In the genomic region with DNA sequence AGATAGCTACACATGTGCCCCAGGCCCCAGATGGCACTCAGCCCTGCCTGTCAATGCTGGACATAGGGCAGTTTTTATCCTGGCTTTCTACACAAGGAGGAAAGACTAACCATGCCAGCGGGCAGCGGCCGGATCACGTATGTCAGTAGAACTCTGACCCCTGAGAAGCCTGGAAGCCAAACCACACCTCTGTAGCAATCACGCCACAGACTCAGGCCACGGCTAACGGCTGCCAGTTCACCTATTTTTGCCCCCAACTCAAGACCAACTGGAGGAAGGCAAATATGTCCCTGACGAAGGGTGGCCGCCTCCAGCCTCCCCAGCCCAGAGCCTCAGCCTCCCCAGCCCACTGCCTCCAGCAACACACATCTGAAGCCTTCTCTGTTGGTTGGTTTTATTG, we compare ENCODE assay signal across 22 cellular contexts. TPM values are rescaled to one million over a fixed set of nuclear protein-coding genes. Genes with fewer than 3 reads are reported as not detected.
DNase-seq lines count a peak whose midpoint lies in the region; TF ChIP-seq lines count a peak whose summit lies in the region.
"Had no signal": no experiment of that assay in that cellular context is flagged by ENCODE, and none has a peak within 500 bp of the region (broad histone marks: within the 10 kb centered on the region; RNA-seq: fewer than 3 reads in every experiment).

No MANE protein-coding gene starts in this region.

- in situ Hi-C loops in G401 (cut with HindIII; ENCODE audit: low sequenced_read_pairs) = no loop called here

- H3K27me3 Mint-ChIP-seq in endodermal cell (ENCODE audit: insufficient read depth) = peaks cover 1% of the 10 kb centered on the region
- H3K27me3 Mint-ChIP-seq in nephron progenitor cell (ENCODE audit: low read depth, poor library complexity) = peaks cover 11% of the 10 kb centered on the region

- H3K4me3 ChIP-seq in right atrium auricular region = no peak overlapping the region
- H3K4me3 ChIP-seq in endodermal cell (ENCODE audit: low read length) = no peak overlapping the region
- no peak overlapping the region for H3K4me3 ChIP-seq in spleen
- H3K4me3 ChIP-seq: A549, GM23248, SJCRH30 had no signal

- H3K27ac ChIP-seq in right atrium auricular region = peak overlapping the region; percentile 35 to 60
- H3K27ac ChIP-seq in endodermal cell (ENCODE audit: low read depth, low read length) = no peak overlapping the region
- H3K27ac ChIP-seq in spleen = no peak overlapping the region
- H3K27ac ChIP-seq: A549, C4-2B, GM23248, SJCRH30 had no signal

- H3K36me3 Mint-ChIP-seq in endodermal cell (ENCODE audit: low read depth) (no peaks in the 10 kb centered on the region), nephron progenitor cell (ENCODE audit: low read depth) (no peaks in the 10 kb centered on the region)
- H3K36me3 Mint-ChIP-seq: CD8-positive, alpha-beta T cell had no signal

- no peak overlapping the region for H3K9ac ChIP-seq in endodermal cell (ENCODE audit: extremely low read depth, low read length, poor library complexity, severe bottlenecking)
- H3K9ac ChIP-seq: GM23248 had no signal

- WGBS in endodermal cell (ENCODE audit: insufficient coverage in 1 of 2, insufficient read length in 1 of 2), 2 experiments = 83 to 85% methylated on average over 4 to 9 of the region's 9 CpGs
- WGBS in spleen, 5 donors = 71 to 87% (median 80%) methylated on average over 9 of the region's 9 CpGs

- H3K4me3 Mint-ChIP-seq in endodermal cell = no peak overlapping the region
- H3K4me3 Mint-ChIP-seq in nephron progenitor cell = no peak overlapping the region
- H3K4me3 Mint-ChIP-seq: CD8-positive, alpha-beta T cell; H9 had no signal

- H3K4me1 ChIP-seq in right atrium auricular region = peaks cover 0 to 37% of the 10 kb centered on the region in 2 donors
- no peaks in the 10 kb centered on the region for H3K4me1 ChIP-seq in endodermal cell (ENCODE audit: control insufficient read depth, insufficient read depth, low read length)
- peaks cover 0 to 12% (median 5%) of the 10 kb centered on the region in 6 donors for H3K4me1 ChIP-seq in spleen
- H3K4me1 ChIP-seq: A549, SJCRH30 had no signal

- H3K36me3 ChIP-seq in right atrium auricular region = no peaks in the 10 kb centered on the region
- H3K36me3 ChIP-seq in endodermal cell (ENCODE audit: control insufficient read depth, insufficient read depth, low read length) = no peaks in the 10 kb centered on the region
- H3K36me3 ChIP-seq in spleen = no peaks in the 10 kb centered on the region
- H3K36me3 ChIP-seq: SJCRH30 had no signal

- TF ChIP-seq POLR2A in spleen (IDR thresholded peaks at IDR 0.05) = no peak

- H3K4me1 Mint-ChIP-seq in endodermal cell (no peaks in the 10 kb centered on the region), nephron progenitor cell (no peaks in the 10 kb centered on the region)
- H3K4me1 Mint-ChIP-seq: H9 had no signal

- H3K27me3 ChIP-seq in right atrium auricular region (no peaks in the 10 kb centered on the region), endodermal cell (ENCODE audit: control insufficient read depth, insufficient read depth, low read length, poor library complexity, severe bottlenecking) (no peaks in the 10 kb centered on the region), spleen (replicated peaks in 1 of 7) (no peaks in the 10 kb centered on the region)
- H3K27me3 ChIP-seq: SJCRH30 had no signal

- DNase-seq in right atrium auricular region (ENCODE audit: low spot score) (no peak), cardiac septum (ENCODE audit: low spot score) (no peak), endodermal cell (peak; percentile 29), nephron progenitor cell (no peak), spleen (peak; percentile 51), NCI-H128 (lab: John Stamatoyannopoulos, UW; ENCODE audit: unreplicated experiment) (no peak), DMS53 (lab: John Stamatoyannopoulos, UW) (no peak), G401 (ENCODE audit: low spot score) (no peak)
- DNase-seq: CD8-positive, alpha-beta T cell; DMS 273 treated with DMSO at 0.1 percent for 48 hours; DMS79 treated with DMSO at 0.1 percent for 48 hours; GM23248; H9; KBM-7; NCI-H1105 treated with DMSO at 0.1 percent for 48 hours; NCI-H2029; NCI-H446; NCI-H524 treated with DMSO at 0.1 percent for 48 hours; NCI-H774; SJCRH30 had no signal

- TF ChIP-seq CTCF in right atrium auricular region (IDR thresholded peaks at IDR 0.05) (no peak), endodermal cell (conservative IDR thresholded peaks at IDR 0.05) (no peak), nephron progenitor cell (IDR thresholded peaks at IDR 0.05) (no peak), spleen (IDR thresholded peaks at IDR 0.05 in 8 of 11, conservative IDR thresholded peaks at IDR 0.05 in 3 of 11) (no peak)

- intact Hi-C loops in cardiac septum (cut with DNase I) (loop anchor here (5.0 kb wide), 1 partner anchor 43 kb away; no protein-coding TSS in a partner anchor), spleen (cut with DNase I; ENCODE audit: low total_unique reads) (no loop called here)

- no peaks in the 10 kb centered on the region for H3K9me3 Mint-ChIP-seq in endodermal cell
- H3K9me3 Mint-ChIP-seq in nephron progenitor cell = no peaks in the 10 kb centered on the region
- H3K9me3 Mint-ChIP-seq: CD8-positive, alpha-beta T cell; H9 had no signal

- H3K27ac Mint-ChIP-seq in endodermal cell = no peak overlapping the region
- H3K27ac Mint-ChIP-seq in nephron progenitor cell = peak overlapping the region; percentile 64
- H3K27ac Mint-ChIP-seq: CD8-positive, alpha-beta T cell; H9 had no signal

- H3K9me3 ChIP-seq in right atrium auricular region = no peaks in the 10 kb centered on the region
- H3K9me3 ChIP-seq in endodermal cell (ENCODE audit: control insufficient read depth, low read length) = no peaks in the 10 kb centered on the region
- H3K9me3 ChIP-seq in spleen = no peaks in the 10 kb centered on the region
- H3K9me3 ChIP-seq: A549, SJCRH30 had no signal

RNA-seq across cellular contexts. Expression of a gene that starts 7.2 kb away (rescaled TPM):
- total RNA-seq in right atrium auricular region (100 to 1,000 TPM; 433 to 528 TPM), cardiac septum (663 TPM), endodermal cell (100 to 1,000 TPM; 275 to 331 TPM), spleen (100 to 1,000 TPM; 370 to 594 (median 472) TPM)
- 204 TPM for polyA plus RNA-seq in endodermal cell (2013, experiment 1 of 2)
- polyA plus RNA-seq in endodermal cell (2013, experiment 2 of 2) = 188 TPM
- polyA plus RNA-seq in spleen = 100 to 1,000 TPM; 191 to 368 (median 339) TPM
- total RNA-seq in G401 (2014; rRNA removed; shearing (Covaris generic)) = 61.8 and 105 TPM in 2 replicates

RNA-seq across cellular contexts. Expression of a gene that starts 30.7 kb away (rescaled TPM):
- total RNA-seq in right atrium auricular region (10 to 100 TPM; 26.7 to 40.3 TPM), cardiac septum (36.2 TPM), endodermal cell (10 to 100 TPM; 47.2 to 51.1 TPM), spleen (10 to 100 TPM; 28.7 to 58.1 (median 42.2) TPM)
- polyA plus RNA-seq in endodermal cell (2013, experiment 1 of 2) = 27.2 TPM
- 25.0 TPM for polyA plus RNA-seq in endodermal cell (2013, experiment 2 of 2)
- 10 to 100 TPM; 42.5 to 94.4 (median 66.2) TPM for polyA plus RNA-seq in spleen
- 44.6 and 46.1 TPM in 2 replicates for total RNA-seq in G401 (2014; rRNA removed; shearing (Covaris generic))

Comparison
In these comparisons a context has a peak if more than half of its experiments do, and no peak if none do; other contexts are left out.
1. DNase-seq: peak in endodermal cell (single experiment) and spleen (single experiment); none in right atrium auricular region (single experiment), cardiac septum (single experiment), nephron progenitor cell (single experiment), NCI-H128 (single experiment), DMS53 (single experiment) and G401 (single experiment).
2. H3K27ac ChIP-seq: peak in right atrium auricular region (2 of 2); none in endodermal cell (single experiment) and spleen (0 of 8).